ENCODE assay signal across 19 cellular contexts in the genomic region with DNA sequence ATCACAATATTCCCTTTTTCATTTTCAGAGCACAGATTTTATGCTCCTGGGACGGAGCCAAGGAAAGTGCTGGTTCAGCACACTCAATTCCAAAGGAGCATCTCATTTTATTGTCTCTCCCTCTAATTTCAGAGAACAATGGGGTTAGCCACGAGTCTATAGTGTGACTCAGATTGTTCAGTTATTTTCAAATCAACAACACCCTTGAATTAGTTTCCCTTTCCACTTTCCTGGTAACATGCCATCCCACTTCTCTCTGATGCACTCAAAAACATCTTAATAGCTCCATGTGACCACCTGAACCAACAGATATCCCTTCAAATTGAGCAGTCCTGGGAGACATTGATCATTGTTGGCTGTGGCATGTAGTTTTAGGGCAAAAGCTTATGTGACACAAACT.
"Had no signal": no experiment of that assay in that cellular context is flagged by ENCODE, and none has a peak within 500 bp of the region (broad histone marks: within the 10 kb centered on the region; RNA-seq: fewer than 3 reads in every experiment).

No MANE protein-coding gene starts in this region.

- H3K4me3 ChIP-seq: ovary, sigmoid colon had no signal

- ATAC-seq: activated CD4-positive, CD25-positive, alpha-beta regulatory T cell treated with anti-CD3 and anti-CD28 coated beads, Interleukin-2, amount 50 U/mL, for 24 hours; activated CD8-positive, alpha-beta memory T cell treated with anti-CD3 and anti-CD28 coated beads, Interleukin-2, amount 10 ng/mL, durations not matched to agents 7 days and 5 days; T-cell had no signal

- DNase-seq: activated CD4-positive, alpha-beta T cell treated with anti-CD3 and anti-CD28 coated beads, Interleukin-2, amount 50 U/mL, for 4 hours; activated CD8-positive, alpha-beta memory T cell treated with anti-CD3 and anti-CD28 coated beads, Interleukin-2, amount 10 ng/mL, durations not matched to agents 7 days and 5 days; activated effector memory CD4-positive, alpha-beta T cell treated with anti-CD3 and anti-CD28 coated beads, Interleukin-2, amount 50 U/mL, for 16 hours; activated T-cell treated with anti-CD3 and anti-CD28 coated beads, Interleukin-2, amount 50 U/mL, for 1 hour; cerebellar nuclear complex; erythroblast; glutamatergic neuron; midbrain; ovary; sigmoid colon; SK-N-SH; stimulated activated CD4-positive, alpha-beta T cell treated with anti-CD3 and anti-CD28 coated beads, Interleukin-1b, Interleukin-23, amount 100 ng/mL, for 48 hours; T-cell; T-helper 9 cell had no signal

- H3K27ac Mint-ChIP-seq: activated CD8-positive, alpha-beta memory T cell treated with anti-CD3 and anti-CD28 coated beads, Interleukin-2, amount 10 ng/mL, durations not matched to agents 7 days and 5 days; activated naive CD4-positive, alpha-beta T cell treated with anti-CD3 and anti-CD28 coated beads, Interleukin-2, amount 50 U/mL, for 72 hours; brain; dendritic cell treated with granulocyte-macrophage colony-stimulating factor and Interleukin-4, amounts not matched to agents 40 ng/mL and 50 ng/mL, for 4 days; T-cell had no signal

- H3K9ac ChIP-seq: SK-N-SH had no signal

- H3K4me2 ChIP-seq: SK-N-SH had no signal

- H3K27me3 Mint-ChIP-seq: dendritic cell treated with granulocyte-macrophage colony-stimulating factor and Interleukin-4, amounts not matched to agents 40 ng/mL and 50 ng/mL, for 4 days had no signal

- H3K9me3 ChIP-seq: ovary, sigmoid colon, SK-N-SH had no signal

- H3K4me3 Mint-ChIP-seq: activated CD8-positive, alpha-beta memory T cell treated with anti-CD3 and anti-CD28 coated beads, Interleukin-2, amount 10 ng/mL, durations not matched to agents 7 days and 5 days; brain; dendritic cell treated with granulocyte-macrophage colony-stimulating factor and Interleukin-4, amounts not matched to agents 40 ng/mL and 50 ng/mL, for 4 days; neural crest cell; T-cell had no signal

- H3K36me3 ChIP-seq: ovary, sigmoid colon had no signal

- H3K27ac ChIP-seq: ovary, sigmoid colon had no signal

- H3K36me3 Mint-ChIP-seq: activated CD8-positive, alpha-beta memory T cell treated with anti-CD3 and anti-CD28 coated beads, Interleukin-2, amount 10 ng/mL, durations not matched to agents 7 days and 5 days; activated naive CD4-positive, alpha-beta T cell treated with anti-CD3 and anti-CD28 coated beads, Interleukin-2, amount 50 U/mL, for 72 hours; brain; T-cell had no signal

- H3K27me3 ChIP-seq: ovary, sigmoid colon had no signal

- H3K9me2 ChIP-seq: SK-N-SH had no signal

- H3K4me1 Mint-ChIP-seq: activated CD8-positive, alpha-beta memory T cell treated with anti-CD3 and anti-CD28 coated beads, Interleukin-2, amount 10 ng/mL, durations not matched to agents 7 days and 5 days; brain; neural crest cell had no signal

- H3K4me1 ChIP-seq: sigmoid colon had no signal

- H3K9me3 Mint-ChIP-seq: dendritic cell treated with granulocyte-macrophage colony-stimulating factor and Interleukin-4, amounts not matched to agents 40 ng/mL and 50 ng/mL, for 4 days; neural crest cell; T-cell had no signal
